In genomic region chr20:59736366-59736765, GRCh38 we compare ENCODE assay signal across 16 cellular contexts.
"Had no signal": no experiment of that assay in that cellular context is flagged by ENCODE, and none has a peak within 500 bp of the region (broad histone marks: within the 10 kb centered on the region; RNA-seq: fewer than 3 reads in every experiment).

No MANE protein-coding gene starts in this region.

- H3K27me3 ChIP-seq: dorsolateral prefrontal cortex, right atrium auricular region, sigmoid colon, vagina had no signal

- H3K4me1 ChIP-seq: esophagus muscularis mucosa, gastrocnemius medialis, heart right ventricle, right atrium auricular region, sigmoid colon, vagina had no signal

- H3K4me3 ChIP-seq: dorsolateral prefrontal cortex, esophagus muscularis mucosa, gastrocnemius medialis, heart right ventricle, right atrium auricular region, sigmoid colon, skin epidermis, vagina had no signal

- H3K9me3 ChIP-seq: esophagus muscularis mucosa, gastrocnemius medialis, heart right ventricle, right atrium auricular region, sigmoid colon, vagina had no signal

- H3K27ac ChIP-seq: epithelial cell of prostate, esophagus muscularis mucosa, gastrocnemius medialis, heart right ventricle, right atrium auricular region, sigmoid colon, skin epidermis, vagina had no signal

- FAIRE-seq: islet of Langerhans had no signal

- DNase-seq: cortex of kidney; effector memory CD4-positive, alpha-beta T cell; gastrocnemius medialis; heart right ventricle; sigmoid colon; stimulated activated CD4-positive, alpha-beta T cell treated with anti-CD3 and anti-CD28 coated beads, Interleukin-2, amount 100 ng/mL, for 24 hours; stimulated activated CD4-positive, alpha-beta T cell treated with anti-CD3 and anti-CD28 coated beads, Interleukin-4, amount 100 ng/mL, for 4 hours; stimulated activated naive CD4-positive, alpha-beta T cell had no signal

- H3K36me3 ChIP-seq: esophagus muscularis mucosa, gastrocnemius medialis, heart right ventricle, right atrium auricular region, sigmoid colon, vagina had no signal

- ATAC-seq: gastrocnemius medialis, left lobe of liver had no signal
